ENCODE assay signal across 6 cellular contexts in genomic region chr7:100867796-100868485, GRCh38. TPM values are rescaled to one million over a fixed set of nuclear protein-coding genes. Genes with fewer than 3 reads are reported as not detected.
DNase-seq lines count a peak whose midpoint lies in the region; ATAC-seq and TF ChIP-seq lines count a peak whose summit lies in the region.

No MANE protein-coding gene starts in this region.

- intact Hi-C loops in dendritic cell treated with granulocyte-macrophage colony-stimulating factor and Interleukin-4, amounts not matched to agents 40 ng/mL and 50 ng/mL, for 4 days (cut with micrococcal nuclease): loop anchor here (2.0 kb wide), 1 partner anchor 15 kb away; the partner anchor contains the start of gene SLC12A9
- intact Hi-C loops in psoas muscle (cut with DNase I): no loop called here

- TF ChIP-seq CTCF in psoas muscle (IDR thresholded peaks at IDR 0.05): no peak

- peak overlapping the region; percentile 83 for H3K27ac ChIP-seq in psoas muscle

- ATAC-seq in HG03159 (IDR thresholded peaks at IDR 0.05; ENCODE audit: unreplicated experiment) (peak; percentile 16), psoas muscle (peak in 1 of 4 donors; percentile 4), HG02981 (IDR thresholded peaks at IDR 0.05; ENCODE audit: unreplicated experiment) (no peak), GM21528 (IDR thresholded peaks at IDR 0.05; ENCODE audit: low FRiP score, unreplicated experiment) (no peak)

- H3K4me1 ChIP-seq in psoas muscle: peaks cover 12% of the 10 kb centered on the region

- peaks cover 0 to 16% of the 10 kb centered on the region in 2 donors for H3K36me3 ChIP-seq in psoas muscle (ENCODE audit: insufficient read depth in 1 of 2, low read depth in 1 of 2)

- peak overlapping the region; percentile 91 for H3K27ac Mint-ChIP-seq in dendritic cell treated with granulocyte-macrophage colony-stimulating factor and Interleukin-4, amounts not matched to agents 40 ng/mL and 50 ng/mL, for 4 days

- DNase-seq in psoas muscle (peak in 1 of 2 donors; percentile 59), NCI-H1417 treated with DMSO at 0.1 percent for 48 hours (lab: John Stamatoyannopoulos, UW) (no peak)

- no peaks in the 10 kb centered on the region for H3K9me3 ChIP-seq in psoas muscle

- peaks cover 84% of the 10 kb centered on the region for H3K36me3 Mint-ChIP-seq in dendritic cell treated with granulocyte-macrophage colony-stimulating factor and Interleukin-4, amounts not matched to agents 40 ng/mL and 50 ng/mL, for 4 days (ENCODE audit: low read depth)

- H3K4me3 ChIP-seq in psoas muscle: peak overlapping the region; percentile 77

- H3K27me3 ChIP-seq in psoas muscle (ENCODE audit: insufficient read depth in 3 of 3, low read length in 2 of 3): no peaks in the 10 kb centered on the region

- H3K4me3 Mint-ChIP-seq in dendritic cell treated with granulocyte-macrophage colony-stimulating factor and Interleukin-4, amounts not matched to agents 40 ng/mL and 50 ng/mL, for 4 days: peak overlapping the region; percentile 88

- 35 to 56% (median 35%) methylated on average over 24 to 25 of the region's 25 CpGs for WGBS in psoas muscle, 3 donors

- H3K27me3 Mint-ChIP-seq in dendritic cell treated with granulocyte-macrophage colony-stimulating factor and Interleukin-4, amounts not matched to agents 40 ng/mL and 50 ng/mL, for 4 days: no peaks in the 10 kb centered on the region

- H3K4me1 Mint-ChIP-seq in dendritic cell treated with granulocyte-macrophage colony-stimulating factor and Interleukin-4, amounts not matched to agents 40 ng/mL and 50 ng/mL, for 4 days (ENCODE audit: low read depth): peaks cover 70% of the 10 kb centered on the region

- H3K9me3 Mint-ChIP-seq in dendritic cell treated with granulocyte-macrophage colony-stimulating factor and Interleukin-4, amounts not matched to agents 40 ng/mL and 50 ng/mL, for 4 days: no peaks in the 10 kb centered on the region

RNA-seq across cellular contexts. Expression of gene TRIP6, which starts 0.8 kb away (rescaled TPM):
- 1 to 10 TPM; 5.0 to 8.8 (median 6.8) TPM for total RNA-seq in psoas muscle
- polyA plus RNA-seq in psoas muscle: 1 to 10 TPM; 4.3 to 7.1 (median 5.3) TPM

RNA-seq across cellular contexts. Expression of gene SRRT, which starts 7.0 kb away (rescaled TPM):
- total RNA-seq in psoas muscle: 10 to 100 TPM; 46.8 to 79.8 (median 61.0) TPM
- 10 to 100 TPM; 48.2 to 58.1 (median 51.2) TPM for polyA plus RNA-seq in psoas muscle

RNA-seq across cellular contexts. Expression of gene SLC12A9, which starts 15.4 kb away (rescaled TPM):
- total RNA-seq in psoas muscle: 1 to 10 TPM; 2.9 to 4.7 (median 3.9) TPM
- polyA plus RNA-seq in psoas muscle: 1 to 10 TPM; 2.2 to 3.3 (median 2.5) TPM

RNA-seq across cellular contexts. Expression of gene UFSP1, which starts 21.6 kb away (rescaled TPM):
- total RNA-seq in psoas muscle: 1 to 10 TPM; 2.5 to 8.0 (median 6.0) TPM
- polyA plus RNA-seq in psoas muscle: 1 to 10 TPM; 3.7 to 7.6 (median 4.3) TPM

RNA-seq across cellular contexts. Expression of gene ACHE, which starts 27.7 kb away (rescaled TPM):
- 10 to 100 TPM; 21.4 to 99.2 (median 36.8) TPM for total RNA-seq in psoas muscle
- 10 to 100 TPM; 10.7 to 23.8 (median 14.2) TPM for polyA plus RNA-seq in psoas muscle
